In genomic region chr1:197915217-197915616, GRCh38 we compare ENCODE assay signal across 2 cellular contexts.
TF ChIP-seq lines count a peak whose summit lies in the region.

No MANE protein-coding gene starts in this region.

TF ChIP-seq in SK-N-SH treated with all-trans-retinoic acid at 6 μM for 48 hours, 23 proteins besides CTCF, POLR2A, EP300 and RAD21 (continued from another document):
- TF ChIP-seq CSRNP3 (CRISPR knock-in tag; IDR thresholded peaks at IDR 0.05) (no peak), PATZ1 (CRISPR knock-in tag; IDR thresholded peaks at IDR 0.05; ENCODE audit: borderline replicate concordance) (no peak), ZNF565 (CRISPR knock-in tag; conservative IDR thresholded peaks at IDR 0.05; ENCODE audit: low read depth) (no peak)

TF ChIP-seq in neural cell, 6 proteins besides CTCF, POLR2A, EP300 and RAD21 (continued from another document):
- no peak for TF ChIP-seq REST (IDR thresholded peaks at IDR 0.05; ENCODE audit: borderline replicate concordance)
